In the genomic region with DNA sequence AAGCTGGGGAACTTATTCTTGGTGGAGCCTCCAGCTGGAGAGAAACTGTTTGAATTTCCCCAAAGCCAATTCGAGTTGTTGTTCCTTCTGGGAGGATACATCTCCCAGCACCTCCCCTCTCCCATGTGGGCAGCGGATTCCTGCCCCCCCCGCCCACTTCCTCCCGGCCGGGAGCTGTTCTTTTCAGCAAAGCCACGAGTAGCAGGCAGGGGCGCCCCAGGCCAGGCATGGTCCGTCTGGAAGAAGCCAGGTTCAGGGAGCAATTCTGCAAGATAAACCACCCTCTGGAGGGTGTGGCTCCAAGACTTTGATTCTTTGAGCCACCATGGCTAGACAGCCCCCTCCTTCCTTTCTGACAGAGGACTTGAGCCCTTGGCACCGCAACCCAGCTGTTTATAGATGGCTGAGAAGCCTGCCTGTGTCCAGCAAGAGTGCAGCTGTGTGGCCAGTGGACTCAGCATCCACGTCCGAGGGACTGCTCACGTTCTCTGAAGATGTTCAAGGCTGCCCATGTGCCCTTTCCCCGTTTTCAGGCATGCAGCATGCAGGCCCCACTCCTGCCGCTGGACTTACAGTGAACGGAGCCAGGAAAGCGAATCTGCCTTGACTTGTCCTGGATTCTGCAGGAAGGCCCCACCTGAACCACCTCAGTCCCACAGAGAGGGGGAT, we compare ENCODE assay signal across 8 cellular contexts.
DNase-seq lines count a peak whose midpoint lies in the region; ATAC-seq and TF ChIP-seq lines count a peak whose summit lies in the region.

No MANE protein-coding gene starts in this region.

- H3K27me3 ChIP-seq in mammary epithelial cell (ENCODE audit: insufficient read depth, low read length): no peaks in the 10 kb centered on the region

- no peak overlapping the region for H3K9ac ChIP-seq in mammary epithelial cell (ENCODE audit: insufficient read depth, low read length)

- intact Hi-C loops in mammary epithelial cell (cut with micrococcal nuclease): no loop called here

- H3K9me3 ChIP-seq in mammary epithelial cell (replicated peaks; ENCODE audit: insufficient read depth, low read length): no peaks in the 10 kb centered on the region

- WGBS in mammary epithelial cell (ENCODE audit: low coverage, missing lambda C conversion rate): 22% methylated on average over 15 of the region's 16 CpGs

- H3K27ac ChIP-seq in mammary epithelial cell (ENCODE audit: insufficient read depth, low read depth, low read length): no peak overlapping the region

- peak overlapping the region; percentile 91 for H2AFZ ChIP-seq in mammary epithelial cell (ENCODE audit: low read depth, low read length)

- H3K4me3 ChIP-seq in HFF-Myc (replicated peaks; ENCODE audit: low read depth, low read length) (peak overlapping the region; percentile 23), mammary epithelial cell (replicated peaks in 1 of 3; ENCODE audit: insufficient read depth in 1 of 3, low read depth in 2 of 3, low read length in 3 of 3) (peak overlapping the region; percentile 28 to 39 (median 32))

- no peaks in the 10 kb centered on the region for H3K36me3 ChIP-seq in mammary epithelial cell (ENCODE audit: insufficient read depth, low read length)

- H3K4me1 ChIP-seq in mammary epithelial cell (ENCODE audit: insufficient read depth, low read length): peaks cover 17% of the 10 kb centered on the region

- no peak for ATAC-seq in GM21528 (IDR thresholded peaks at IDR 0.05; ENCODE audit: low FRiP score, unreplicated experiment)

- H3K4me2 ChIP-seq in mammary epithelial cell (ENCODE audit: insufficient read depth, low read depth, low read length): peak overlapping the region; percentile 84

- TF ChIP-seq CTCF in HFF-Myc (IDR thresholded peaks at IDR 0.05; ENCODE audit: low read depth, low read length, missing control alignments): no peak
- TF ChIP-seq CTCF in mammary epithelial cell (conservative IDR thresholded peaks at IDR 0.05 in 1 of 2, IDR thresholded peaks at IDR 0.05 in 1 of 2; ENCODE audit: extremely low read depth in 1 of 2, insufficient read depth in 1 of 2, low read depth in 1 of 2, low read length in 2 of 2): peak in 1 of 2 donors; percentile 42

- H4K20me1 ChIP-seq in mammary epithelial cell (ENCODE audit: insufficient read depth, low read length): no peaks in the 10 kb centered on the region

- H3K79me2 ChIP-seq in mammary epithelial cell (ENCODE audit: insufficient read depth, low read length): no peaks in the 10 kb centered on the region

- no peak for DNase-seq in HFF-Myc (ENCODE audit: extremely low read depth, low read depth)
- peak; percentile 14 for DNase-seq in mammary epithelial cell
- DNase-seq in islet precursor cell: peak; percentile 92
- peak; percentile 43 for DNase-seq in stromal cell of bone marrow (ENCODE audit: low read depth)
- DNase-seq in SHP77 (lab: John Stamatoyannopoulos, UW): no peak
- no peak for DNase-seq in activated CD4-positive, alpha-beta T cell treated with anti-CD3 and anti-CD28 coated beads, Interleukin-2, amount 50 U/mL, for 48 hours
- DNase-seq in T1000 (lab: John Stamatoyannopoulos, UW): no peak

- in situ Hi-C loops in mammary epithelial cell (cut with MboI; ENCODE audit: low sequenced_read_pairs in 2 of 2): no loop called here

- BruUV-seq in mammary epithelial cell (replicated peaks; lab: Mats Ljungman, UMichigan): no TSS peak

- dilution Hi-C loops in mammary epithelial cell (cut with HindIII; ENCODE audit: low sequenced_read_pairs): no loop called here

- CTCF ChIA-PET in mammary epithelial cell (lab: Charles Lee; ENCODE audit: low non-redundant PET): no interaction called here

Comparison
In these comparisons a context has a peak if more than half of its experiments do, and no peak if none do; other contexts are left out.
1. DNase-seq: peak in mammary epithelial cell (single experiment), islet precursor cell (single experiment) and stromal cell of bone marrow (single experiment); none in HFF-Myc (single experiment), SHP77 (0 of 2), activated CD4-positive, alpha-beta T cell treated with anti-CD3 and anti-CD28 coated beads, Interleukin-2, amount 50 U/mL, for 48 hours (0 of 2) and T1000 (single experiment).